17 cellular contexts compared by ENCODE assay signal in the genomic region with DNA sequence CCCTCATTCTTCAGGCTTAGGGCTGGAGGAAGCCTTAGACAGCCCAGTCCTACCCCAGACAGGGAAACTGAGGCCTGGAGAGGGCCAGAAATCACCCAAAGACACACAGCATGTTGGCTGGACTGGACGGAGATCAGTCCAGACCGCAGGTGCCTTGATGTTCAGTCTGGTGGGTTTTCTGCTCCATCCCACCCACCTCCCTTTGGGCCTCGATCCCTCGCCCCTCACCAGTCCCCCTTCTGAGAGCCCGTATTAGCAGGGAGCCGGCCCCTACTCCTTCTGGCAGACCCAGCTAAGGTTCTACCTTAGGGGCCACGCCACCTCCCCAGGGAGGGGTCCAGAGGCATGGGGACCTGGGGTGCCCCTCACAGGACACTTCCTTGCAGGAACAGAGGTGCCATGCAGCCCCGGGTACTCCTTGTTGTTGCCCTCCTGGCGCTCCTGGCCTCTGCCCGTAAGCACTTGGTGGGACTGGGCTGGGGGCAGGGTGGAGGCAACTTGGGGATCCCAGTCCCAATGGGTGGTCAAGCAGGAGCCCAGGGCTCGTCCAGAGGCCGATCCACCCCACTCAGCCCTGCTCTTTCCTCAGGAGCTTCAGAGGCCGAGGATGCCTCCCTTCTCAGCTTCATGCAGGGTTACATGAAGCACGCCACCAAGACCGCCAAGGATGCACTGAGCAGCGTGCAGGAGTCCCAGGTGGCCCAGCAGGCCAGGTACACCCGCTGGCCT. TPM values are rescaled to one million over a fixed set of nuclear protein-coding genes. Genes with fewer than 3 reads are reported as not detected.
DNase-seq lines count a peak whose midpoint lies in the region; ATAC-seq and TF ChIP-seq lines count a peak whose summit lies in the region.
"Had no signal": no experiment of that assay in that cellular context is flagged by ENCODE, and none has a peak within 500 bp of the region (broad histone marks: within the 10 kb centered on the region; RNA-seq: fewer than 3 reads in every experiment).

No MANE protein-coding gene starts in this region.

- no peak for TF ChIP-seq POLR2A in spleen (IDR thresholded peaks at IDR 0.05)
- TF ChIP-seq POLR2A in heart left ventricle (IDR thresholded peaks at IDR 0.05) = no peak

- no peak overlapping the region for H3K27ac ChIP-seq in spleen
- H3K27ac ChIP-seq in psoas muscle = no peak overlapping the region
- H3K27ac ChIP-seq in heart left ventricle = no peak overlapping the region
- H3K27ac ChIP-seq: 22Rv1, A549, GM23248 had no signal

- H3K4me1 Mint-ChIP-seq in natural killer cell treated with Interleukin-12 subunit alpha and Interleukin-12 subunit beta and Interleukin-15 and Interleukin-18, amount 100 ng/mL, for 72 hours (ENCODE audit: low read depth in 2 of 2) = peaks cover 5 to 8% of the 10 kb centered on the region in 2 donors
- H3K4me1 Mint-ChIP-seq in natural killer cell = peaks cover 6 to 8% of the 10 kb centered on the region in 2 donors

- H3K36me3 Mint-ChIP-seq in natural killer cell treated with Interleukin-12 subunit alpha and Interleukin-12 subunit beta and Interleukin-15 and Interleukin-18, amount 100 ng/mL, for 72 hours = no peaks in the 10 kb centered on the region
- no peaks in the 10 kb centered on the region for H3K36me3 Mint-ChIP-seq in natural killer cell
- H3K36me3 Mint-ChIP-seq: CD8-positive, alpha-beta T cell; IgD-negative memory B cell had no signal

- DNase-seq in natural killer cell treated with Interleukin-12 subunit alpha and Interleukin-12 subunit beta and Interleukin-15 and Interleukin-18, amount 100 ng/mL, for 72 hours (ENCODE audit: low spot score) = peak; percentile 60
- DNase-seq in natural killer cell = no peak
- DNase-seq in left lobe of liver (ENCODE audit: low spot score) = peak; percentile 44
- DNase-seq in mesenteric fat pad (ENCODE audit: low spot score) = peak; percentile 85
- DNase-seq in spleen = peak; percentile 66
- no peak for DNase-seq in psoas muscle
- DNase-seq in activated naive CD4-positive, alpha-beta T cell treated with anti-CD3 and anti-CD28 coated beads, Interleukin-2, amount 50 U/mL, for 16 hours = no peak
- no peak for DNase-seq in heart left ventricle
- DNase-seq: AML-193; CD8-positive, alpha-beta T cell; HCEC 1CT had no signal

- H3K27me3 Mint-ChIP-seq in natural killer cell treated with Interleukin-12 subunit alpha and Interleukin-12 subunit beta and Interleukin-15 and Interleukin-18, amount 100 ng/mL, for 72 hours = no peaks in the 10 kb centered on the region
- peaks cover 0 to 3% of the 10 kb centered on the region in 2 donors for H3K27me3 Mint-ChIP-seq in natural killer cell (ENCODE audit: low read depth in 2 of 2)

- intact Hi-C loops in natural killer cell (cut with micrococcal nuclease) = no loop called here
- intact Hi-C loops in spleen (cut with DNase I; ENCODE audit: low total_unique reads) = no loop called here
- intact Hi-C loops in psoas muscle (cut with DNase I) = no loop called here
- intact Hi-C loops in heart left ventricle (cut with DNase I) = loop anchor here in 2 of 10 donors (5.0 kb wide), 1 partner anchor 38 kb away; a partner anchor contains a TSS

- H3K4me3 Mint-ChIP-seq in natural killer cell treated with Interleukin-12 subunit alpha and Interleukin-12 subunit beta and Interleukin-15 and Interleukin-18, amount 100 ng/mL, for 72 hours = no peak overlapping the region
- H3K4me3 Mint-ChIP-seq in natural killer cell = no peak overlapping the region
- H3K4me3 Mint-ChIP-seq: CD8-positive, alpha-beta T cell; IgD-negative memory B cell had no signal

- H3K4me1 ChIP-seq in spleen = peaks cover 4 to 9% (median 7%) of the 10 kb centered on the region in 6 donors
- peaks cover 4% of the 10 kb centered on the region for H3K4me1 ChIP-seq in psoas muscle
- H3K4me1 ChIP-seq in heart left ventricle = peaks cover 0 to 13% (median 7%) of the 10 kb centered on the region in 12 donors

- TF ChIP-seq CTCF in natural killer cell (IDR thresholded peaks at IDR 0.05) (no peak), spleen (IDR thresholded peaks at IDR 0.05 in 8 of 11, conservative IDR thresholded peaks at IDR 0.05 in 3 of 11) (no peak), psoas muscle (IDR thresholded peaks at IDR 0.05) (no peak), heart left ventricle (IDR thresholded peaks at IDR 0.05) (no peak)

- no peaks in the 10 kb centered on the region for H3K36me3 ChIP-seq in spleen
- no peaks in the 10 kb centered on the region for H3K36me3 ChIP-seq in psoas muscle (ENCODE audit: insufficient read depth in 1 of 2, low read depth in 1 of 2)
- H3K36me3 ChIP-seq in heart left ventricle = no peaks in the 10 kb centered on the region

- ATAC-seq in natural killer cell treated with Interleukin-12 subunit alpha and Interleukin-12 subunit beta and Interleukin-15 and Interleukin-18, amount 100 ng/mL, for 72 hours = no peak
- ATAC-seq in natural killer cell = no peak
- ATAC-seq in left lobe of liver = no peak
- ATAC-seq in psoas muscle = no peak
- no peak for ATAC-seq in heart left ventricle
- ATAC-seq: A549; CD8-positive, alpha-beta T cell had no signal

- H3K27me3 ChIP-seq in spleen (replicated peaks in 1 of 7) (peaks cover 0 to 3% (median 0%) of the 10 kb centered on the region in 7 donors), psoas muscle (ENCODE audit: insufficient read depth in 3 of 3, low read length in 2 of 3) (no peaks in the 10 kb centered on the region), heart left ventricle (no peaks in the 10 kb centered on the region)

- no peaks in the 10 kb centered on the region for H3K9me3 Mint-ChIP-seq in natural killer cell treated with Interleukin-12 subunit alpha and Interleukin-12 subunit beta and Interleukin-15 and Interleukin-18, amount 100 ng/mL, for 72 hours
- no peaks in the 10 kb centered on the region for H3K9me3 Mint-ChIP-seq in natural killer cell
- H3K9me3 Mint-ChIP-seq: CD8-positive, alpha-beta T cell; IgD-negative memory B cell had no signal

- WGBS in spleen, 5 donors = 88 to 95% (median 92%) methylated on average over 16 to 17 of the region's 17 CpGs
- 94 to 95% (median 94%) methylated on average over 13 to 17 of the region's 17 CpGs for WGBS in psoas muscle, 3 donors
- WGBS in heart left ventricle, 4 donors = 95 to 98% (median 97%) methylated on average over 12 to 17 of the region's 17 CpGs

- H3K27ac Mint-ChIP-seq in natural killer cell treated with Interleukin-12 subunit alpha and Interleukin-12 subunit beta and Interleukin-15 and Interleukin-18, amount 100 ng/mL, for 72 hours = no peak overlapping the region
- no peak overlapping the region for H3K27ac Mint-ChIP-seq in natural killer cell
- H3K27ac Mint-ChIP-seq: CD8-positive, alpha-beta T cell; IgD-negative memory B cell had no signal

- H3K9me3 ChIP-seq in spleen (no peaks in the 10 kb centered on the region), psoas muscle (no peaks in the 10 kb centered on the region), heart left ventricle (no peaks in the 10 kb centered on the region)
- H3K9me3 ChIP-seq: A549 had no signal

- no peak overlapping the region for H3K4me3 ChIP-seq in spleen
- no peak overlapping the region for H3K4me3 ChIP-seq in psoas muscle
- no peak overlapping the region for H3K4me3 ChIP-seq in heart left ventricle
- H3K4me3 ChIP-seq: A549, GM23248 had no signal

RNA-seq across cellular contexts. Expression of a gene that starts 0.6 kb away (rescaled TPM):
- not detected for total RNA-seq in natural killer cell treated with Interleukin-12 subunit alpha and Interleukin-12 subunit beta and Interleukin-15 and Interleukin-18, amount 100 ng/mL, for 72 hours
- not detected for total RNA-seq in natural killer cell
- total RNA-seq in left lobe of liver = 11,492 TPM
- 2.2 TPM for total RNA-seq in mesenteric fat pad
- total RNA-seq in spleen = not detected
- under 1 TPM in 1 of 3 donors, not detected in 2; 0.70 TPM for polyA plus RNA-seq in spleen
- under 1 TPM in 1 of 4 donors, not detected in 3; 0.46 TPM for total RNA-seq in psoas muscle
- 1 to 10 TPM in 1 of 3 donors, under 1 TPM in 1, not detected in 1; 0.26 to 2.2 TPM for polyA plus RNA-seq in psoas muscle
- 1 to 10 TPM in 1 of 9 donors, under 1 TPM in 1, not detected in 7; 0.39 to 9.9 TPM for total RNA-seq in heart left ventricle
- polyA plus RNA-seq in heart left ventricle = not detected
- total RNA-seq: CD8-positive, alpha-beta T cell; GM23248; H4 had no signal
- polyA plus RNA-seq: A549, BJ, GM23248, IgD-negative memory B cell had no signal

RNA-seq across cellular contexts. Expression of a gene that starts 7.1 kb away (rescaled TPM):
- not detected for total RNA-seq in natural killer cell treated with Interleukin-12 subunit alpha and Interleukin-12 subunit beta and Interleukin-15 and Interleukin-18, amount 100 ng/mL, for 72 hours
- total RNA-seq in natural killer cell = under 1 TPM in 2 of 3 donors, not detected in 1; 0.54 to 0.87 TPM
- 9,787 TPM for total RNA-seq in left lobe of liver
- 4.2 TPM for total RNA-seq in mesenteric fat pad
- 1 to 10 TPM in 3 of 7 donors, under 1 TPM in 2, not detected in 2; 0.44 to 2.2 (median 1.1) TPM for total RNA-seq in spleen
- 1 to 10 TPM; 1.4 to 3.3 (median 1.9) TPM for polyA plus RNA-seq in spleen
- under 1 TPM in 3 of 4 donors, not detected in 1; 0.30 to 0.58 (median 0.30) TPM for total RNA-seq in psoas muscle
- 1 to 10 TPM in 1 of 3 donors, under 1 TPM in 2; 0.44 to 4.9 (median 0.46) TPM for polyA plus RNA-seq in psoas muscle
- 100 to 1,000 TPM in 2 of 9 donors, 10 to 100 TPM in 6, 1 to 10 TPM in 1; 10.0 to 383 (median 59.3) TPM for total RNA-seq in heart left ventricle
- polyA plus RNA-seq in heart left ventricle = 100 to 1,000 TPM in 1 of 2 donors, 10 to 100 TPM in 1; 87.7 to 422 TPM
- total RNA-seq: GM23248 had no signal
- polyA plus RNA-seq: BJ, IgD-negative memory B cell had no signal

RNA-seq across cellular contexts. Expression of a gene that starts 7.2 kb away (rescaled TPM):
- total RNA-seq in natural killer cell treated with Interleukin-12 subunit alpha and Interleukin-12 subunit beta and Interleukin-15 and Interleukin-18, amount 100 ng/mL, for 72 hours = not detected
- total RNA-seq in natural killer cell = not detected
- 102 TPM for total RNA-seq in left lobe of liver
- 15.0 TPM for total RNA-seq in mesenteric fat pad
- not detected for total RNA-seq in spleen
- under 1 TPM in 2 of 3 donors, not detected in 1; 0.05 to 0.16 TPM for polyA plus RNA-seq in spleen
- total RNA-seq in psoas muscle = under 1 TPM in 1 of 4 donors, not detected in 3; 0.50 TPM
- polyA plus RNA-seq in psoas muscle = 1 to 10 TPM in 1 of 3 donors, under 1 TPM in 1, not detected in 1; 0.44 to 6.0 TPM
- not detected for total RNA-seq in heart left ventricle
- under 1 TPM in 1 of 2 donors, not detected in 1; 0.86 TPM for polyA plus RNA-seq in heart left ventricle
- total RNA-seq: CD8-positive, alpha-beta T cell; GM23248; H4 had no signal
- polyA plus RNA-seq: A549, BJ, GM23248, IgD-negative memory B cell had no signal

RNA-seq across cellular contexts. Expression of a gene that starts 38.7 kb away (rescaled TPM):
- total RNA-seq in natural killer cell treated with Interleukin-12 subunit alpha and Interleukin-12 subunit beta and Interleukin-15 and Interleukin-18, amount 100 ng/mL, for 72 hours = not detected
- total RNA-seq in natural killer cell (not detected), left lobe of liver (757 TPM), mesenteric fat pad (not detected), spleen (not detected), psoas muscle (not detected), heart left ventricle (not detected)
- polyA plus RNA-seq in spleen (not detected), psoas muscle (under 1 TPM in 1 of 3 donors, not detected in 2; 0.05 TPM), heart left ventricle (not detected)
- total RNA-seq: CD8-positive, alpha-beta T cell; GM23248; H4 had no signal
- polyA plus RNA-seq: A549, BJ, GM23248, IgD-negative memory B cell had no signal

RNA-seq across cellular contexts. Expression of a gene that starts 42.5 kb away (rescaled TPM):
- total RNA-seq in natural killer cell treated with Interleukin-12 subunit alpha and Interleukin-12 subunit beta and Interleukin-15 and Interleukin-18, amount 100 ng/mL, for 72 hours = 100 to 1,000 TPM in 1 of 2 donors, 10 to 100 TPM in 1; 89.7 to 143 TPM
- total RNA-seq in natural killer cell (100 to 1,000 TPM in 1 of 3 donors, 10 to 100 TPM in 2; 92.0 to 107 (median 92.6) TPM), left lobe of liver (53.4 TPM), mesenteric fat pad (79.1 TPM), spleen (10 to 100 TPM; 20.5 to 47.6 (median 34.4) TPM), psoas muscle (10 to 100 TPM; 41.4 to 63.2 (median 56.1) TPM), heart left ventricle (10 to 100 TPM in 8 of 9 donors, 1 to 10 TPM in 1; 9.7 to 48.7 (median 27.1) TPM)
- polyA plus RNA-seq in spleen (10 to 100 TPM; 16.2 to 24.0 (median 19.1) TPM), psoas muscle (10 to 100 TPM; 40.1 to 98.6 (median 70.2) TPM), heart left ventricle (10 to 100 TPM in 1 of 2 donors, 1 to 10 TPM in 1; 6.2 to 59.4 TPM)

Comparison
In these comparisons a context has a peak if more than half of its experiments do, and no peak if none do; other contexts are left out.
1. DNase-seq: peak in natural killer cell treated with Interleukin-12 subunit alpha and Interleukin-12 subunit beta and Interleukin-15 and Interleukin-18, amount 100 ng/mL, for 72 hours (single experiment), left lobe of liver (single experiment), mesenteric fat pad (single experiment) and spleen (single experiment); none in natural killer cell (single experiment), psoas muscle (0 of 2), activated naive CD4-positive, alpha-beta T cell treated with anti-CD3 and anti-CD28 coated beads, Interleukin-2, amount 50 U/mL, for 16 hours (single experiment) and heart left ventricle (0 of 5).
2. RNA of a gene that starts 0.6 kb away (total RNA-seq): 11,492 TPM in left lobe of liver (single experiment); 2.2 TPM in mesenteric fat pad (single experiment), 0.46 TPM in psoas muscle, not detected in natural killer cell treated with Interleukin-12 subunit alpha and Interleukin-12 subunit beta and Interleukin-15 and Interleukin-18, amount 100 ng/mL, for 72 hours, not detected in natural killer cell, not detected in spleen and 0.39 to 9.9 TPM in heart left ventricle; every median in the first group is over 1,000 times any median in the second.
3. RNA of a gene that starts 7.1 kb away (total RNA-seq): 9,787 TPM in left lobe of liver (single experiment); 10.0 to 383 TPM in heart left ventricle, 4.2 TPM in mesenteric fat pad (single experiment), 0.44 to 2.2 TPM in spleen, 0.54 to 0.87 TPM in natural killer cell, 0.30 to 0.58 TPM in psoas muscle and not detected in natural killer cell treated with Interleukin-12 subunit alpha and Interleukin-12 subunit beta and Interleukin-15 and Interleukin-18, amount 100 ng/mL, for 72 hours; every median in the first group is over 10 times any median in the second.
4. RNA of a gene that starts 7.2 kb away (total RNA-seq): 102 TPM in left lobe of liver (single experiment) and 15.0 TPM in mesenteric fat pad (single experiment); not detected in natural killer cell treated with Interleukin-12 subunit alpha and Interleukin-12 subunit beta and Interleukin-15 and Interleukin-18, amount 100 ng/mL, for 72 hours, not detected in natural killer cell, not detected in spleen, 0.50 TPM in psoas muscle and not detected in heart left ventricle; every median in the first group is over 10 times any median in the second.